13 cellular contexts compared by ENCODE assay signal in genomic region chr10:99523251-99523773, GRCh38. TPM values are rescaled to one million over a fixed set of nuclear protein-coding genes. Genes with fewer than 3 reads are reported as not detected.
DNase-seq lines count a peak whose midpoint lies in the region; ATAC-seq and TF ChIP-seq lines count a peak whose summit lies in the region.
"Had no signal": no experiment of that assay in that cellular context is flagged by ENCODE, and none has a peak within 500 bp of the region (broad histone marks: within the 10 kb centered on the region; RNA-seq: fewer than 3 reads in every experiment).

No MANE protein-coding gene starts in this region.

- H3K4me1 Mint-ChIP-seq in activated CD4-positive, alpha-beta T cell treated with anti-CD3 and anti-CD28 coated beads for 36 hours = peaks cover 9% of the 10 kb centered on the region
- no peaks in the 10 kb centered on the region for H3K4me1 Mint-ChIP-seq in activated CD4-positive, alpha-beta memory T cell treated with anti-CD3 and anti-CD28 coated beads, Interleukin-2, amount 10 ng/mL, durations not matched to agents 7 days and 5 days

- no peak overlapping the region for H3K27ac Mint-ChIP-seq in activated CD4-positive, alpha-beta T cell treated with anti-CD3 and anti-CD28 coated beads for 36 hours
- no peak overlapping the region for H3K27ac Mint-ChIP-seq in activated CD4-positive, alpha-beta memory T cell treated with anti-CD3 and anti-CD28 coated beads, Interleukin-2, amount 10 ng/mL, durations not matched to agents 7 days and 5 days

- CTCF ChIA-PET in activated CD4-positive, alpha-beta T cell treated with anti-CD3 and anti-CD28 coated beads for 36 hours (lab: Charles Lee) = no interaction called here
- CTCF ChIA-PET in activated CD4-positive, alpha-beta memory T cell treated with anti-CD3 and anti-CD28 coated beads, Interleukin-2, amount 10 ng/mL, durations not matched to agents 7 days and 5 days (lab: Charles Lee) = no interaction called here

- peak overlapping the region; percentile 54 for H3K4me3 ChIP-seq in iPS-18a (ENCODE audit: low read length)
- H3K4me3 ChIP-seq in skeletal muscle satellite cell (ENCODE audit: low read length) = no peak overlapping the region
- H3K4me3 ChIP-seq in esophagus squamous epithelium = peak overlapping the region in 2 of 4 donors; percentile 18 to 47

- no peak for DNase-seq in activated CD4-positive, alpha-beta T cell treated with anti-CD3 and anti-CD28 coated beads for 36 hours
- DNase-seq in activated CD4-positive, alpha-beta T cell treated with anti-CD3 and anti-CD28 coated beads, Interleukin-2, amount 50 U/mL, for 1 hour = no peak
- DNase-seq in activated CD4-positive, alpha-beta memory T cell treated with anti-CD3 and anti-CD28 coated beads, Interleukin-2, amount 10 ng/mL, durations not matched to agents 7 days and 5 days = no peak
- no peak for DNase-seq in esophagus squamous epithelium (lab: John Stamatoyannopoulos, UW)
- no peak for DNase-seq in pons (ENCODE audit: low spot score)
- DNase-seq: activated gamma-delta T cell treated with Interleukin-2 at 50 U/mL for 16 hours; NCI-H1105; NK-92 treated with Interleukin-12 subunit alpha and Interleukin-12 subunit beta, amount 100 ng/mL, for 24 hours had no signal

- TF ChIP-seq CTCF in esophagus squamous epithelium (IDR thresholded peaks at IDR 0.05) = no peak

- H3K9me3 Mint-ChIP-seq in activated CD4-positive, alpha-beta T cell treated with anti-CD3 and anti-CD28 coated beads for 36 hours (ENCODE audit: low read depth) = no peaks in the 10 kb centered on the region
- H3K9me3 Mint-ChIP-seq in activated CD4-positive, alpha-beta memory T cell treated with anti-CD3 and anti-CD28 coated beads, Interleukin-2, amount 10 ng/mL, durations not matched to agents 7 days and 5 days = no peaks in the 10 kb centered on the region

- H3K36me3 ChIP-seq in iPS-18a (ENCODE audit: control insufficient read depth, low read depth, low read length) = no peaks in the 10 kb centered on the region
- H3K36me3 ChIP-seq in skeletal muscle satellite cell (ENCODE audit: insufficient read depth, low read length) = no peaks in the 10 kb centered on the region
- H3K36me3 ChIP-seq in esophagus squamous epithelium = no peaks in the 10 kb centered on the region

- peaks cover 67% of the 10 kb centered on the region for H3K27me3 Mint-ChIP-seq in activated CD4-positive, alpha-beta T cell treated with anti-CD3 and anti-CD28 coated beads for 36 hours
- H3K27me3 Mint-ChIP-seq in activated CD4-positive, alpha-beta memory T cell treated with anti-CD3 and anti-CD28 coated beads, Interleukin-2, amount 10 ng/mL, durations not matched to agents 7 days and 5 days = peaks cover 74% of the 10 kb centered on the region

- no peaks in the 10 kb centered on the region for H3K36me3 Mint-ChIP-seq in activated CD4-positive, alpha-beta T cell treated with anti-CD3 and anti-CD28 coated beads for 36 hours (ENCODE audit: low read depth)
- H3K36me3 Mint-ChIP-seq in activated CD4-positive, alpha-beta memory T cell treated with anti-CD3 and anti-CD28 coated beads, Interleukin-2, amount 10 ng/mL, durations not matched to agents 7 days and 5 days (ENCODE audit: low read depth) = no peaks in the 10 kb centered on the region

- H3K27me3 ChIP-seq in iPS-18a (ENCODE audit: control insufficient read depth, insufficient read depth, low read length) (peaks cover 100% of the 10 kb centered on the region), skeletal muscle satellite cell (ENCODE audit: control insufficient read depth, insufficient read depth, low read length) (peaks cover 96% of the 10 kb centered on the region), esophagus squamous epithelium (peaks cover 12 to 100% (median 48%) of the 10 kb centered on the region in 4 donors)

- POLR2A ChIA-PET in activated CD4-positive, alpha-beta T cell treated with anti-CD3 and anti-CD28 coated beads for 36 hours (lab: Charles Lee) = no interaction called here
- POLR2A ChIA-PET in activated CD4-positive, alpha-beta memory T cell treated with anti-CD3 and anti-CD28 coated beads, Interleukin-2, amount 10 ng/mL, durations not matched to agents 7 days and 5 days (lab: Charles Lee) = no interaction called here

- no peak overlapping the region for H3K9ac ChIP-seq in iPS-18a (ENCODE audit: low read length)
- no peak overlapping the region for H3K9ac ChIP-seq in skeletal muscle satellite cell (ENCODE audit: low read depth, low read length)

- no peak for TF ChIP-seq POLR2A in esophagus squamous epithelium (IDR thresholded peaks at IDR 0.05)

- H3K9me3 ChIP-seq in iPS-18a (ENCODE audit: control insufficient read depth, low read depth, low read length) (no peaks in the 10 kb centered on the region), skeletal muscle satellite cell (replicated peaks; ENCODE audit: low read length) (no peaks in the 10 kb centered on the region), esophagus squamous epithelium (no peaks in the 10 kb centered on the region)

- H3K4me1 ChIP-seq in iPS-18a (ENCODE audit: control insufficient read depth, low read depth, low read length) (peaks cover 22% of the 10 kb centered on the region), skeletal muscle satellite cell (ENCODE audit: control insufficient read depth, insufficient read depth, low read length) (no peaks in the 10 kb centered on the region), esophagus squamous epithelium (peaks cover 14 to 48% (median 25%) of the 10 kb centered on the region in 3 donors)

- peak overlapping the region; percentile 34 for H3K4me3 Mint-ChIP-seq in activated CD4-positive, alpha-beta T cell treated with anti-CD3 and anti-CD28 coated beads for 36 hours
- H3K4me3 Mint-ChIP-seq in activated CD4-positive, alpha-beta memory T cell treated with anti-CD3 and anti-CD28 coated beads, Interleukin-2, amount 10 ng/mL, durations not matched to agents 7 days and 5 days = peak overlapping the region; percentile 43

- H3K27ac ChIP-seq in iPS-18a (ENCODE audit: low read length) = no peak overlapping the region
- no peak overlapping the region for H3K27ac ChIP-seq in esophagus squamous epithelium
- H3K27ac ChIP-seq: epithelial cell of prostate had no signal

- 5% methylated on average over 21 to 23 of the region's 25 CpGs for WGBS in esophagus squamous epithelium, 2 donors

- H3K4me2 ChIP-seq in skeletal muscle satellite cell (ENCODE audit: low read length) = peak overlapping the region; percentile 44

- ATAC-seq in activated CD4-positive, alpha-beta T cell treated with anti-CD3 and anti-CD28 coated beads for 36 hours = no peak
- no peak for ATAC-seq in HG02852 (IDR thresholded peaks at IDR 0.05; ENCODE audit: unreplicated experiment)
- ATAC-seq: right cardiac atrium had no signal

- intact Hi-C loops in activated CD4-positive, alpha-beta T cell treated with anti-CD3 and anti-CD28 coated beads for 36 hours (cut with DNase I, micrococcal nuclease) = loop anchor here in 1 of 2 experiments (10.0 kb wide), 1 partner anchor 289 kb away; the partner anchor contains the start of gene HPSE2
- intact Hi-C loops in esophagus squamous epithelium (cut with DNase I) = no loop called here

RNA-seq across cellular contexts. Expression of gene NKX2-3, which starts 9.4 kb away (rescaled TPM):
- total RNA-seq in activated CD4-positive, alpha-beta T cell treated with anti-CD3 and anti-CD28 coated beads for 36 hours = not detected
- total RNA-seq in activated CD4-positive, alpha-beta memory T cell treated with anti-CD3 and anti-CD28 coated beads, Interleukin-2, amount 10 ng/mL, durations not matched to agents 7 days and 5 days = not detected
- not detected in 2 replicates for total RNA-seq in skeletal muscle satellite cell (2012; rRNA removed)
- under 1 TPM in 2 of 4 donors, not detected in 2; 0.19 to 0.40 TPM for total RNA-seq in esophagus squamous epithelium
- total RNA-seq: right cardiac atrium had no signal
